In genomic region chr12:106387847-106388246, GRCh38 we compare ENCODE assay signal across 16 cellular contexts. TPM values are rescaled to one million over a fixed set of nuclear protein-coding genes. Genes with fewer than 3 reads are reported as not detected.
DNase-seq lines count a peak whose midpoint lies in the region; TF ChIP-seq lines count a peak whose summit lies in the region.
"Had no signal": no experiment of that assay in that cellular context is flagged by ENCODE, and none has a peak within 500 bp of the region (broad histone marks: within the 10 kb centered on the region; RNA-seq: fewer than 3 reads in every experiment).

No MANE protein-coding gene starts in this region.

- H3K27me3 Mint-ChIP-seq in endodermal cell (ENCODE audit: insufficient read depth) = no peaks in the 10 kb centered on the region
- H3K27me3 Mint-ChIP-seq: CD4-positive, CD25-positive, alpha-beta regulatory T cell; CD8-positive, alpha-beta memory T cell had no signal

- H3K36me3 Mint-ChIP-seq in endodermal cell (ENCODE audit: low read depth) = peaks cover 26% of the 10 kb centered on the region

- H3K27ac ChIP-seq in endodermal cell (ENCODE audit: low read depth, low read length) = no peak overlapping the region
- no peak overlapping the region for H3K27ac ChIP-seq in neural cell (ENCODE audit: low read length)
- H3K27ac ChIP-seq: GM23248 had no signal

- DNase-seq in NCI-H146 (lab: John Stamatoyannopoulos, UW) = peak; percentile 37
- peak; percentile 22 for DNase-seq in NCI-H2227 treated with DMSO at 0.1 percent for 48 hours (lab: John Stamatoyannopoulos, UW)
- DNase-seq in endodermal cell = peak; percentile 56
- DNase-seq in occipital lobe (lab: John Stamatoyannopoulos, UW) = no peak
- DNase-seq in NCI-H1417 treated with DMSO at 0.1 percent for 48 hours (lab: John Stamatoyannopoulos, UW) = no peak
- DNase-seq in SIG-M5 treated with dmso at 0.1 percent for 504 hours (lab: John Stamatoyannopoulos, UW; ENCODE audit: unreplicated experiment) = no peak
- DNase-seq: ACHN; BE2C; C1 segment of cervical spinal cord; CD4-positive, CD25-positive, alpha-beta regulatory T cell; CD8-positive, alpha-beta memory T cell; COR-L47; DMS 273 treated with DMSO at 0.1 percent for 48 hours had no signal

- peaks cover under 1% of the 10 kb centered on the region for H3K9me3 ChIP-seq in endodermal cell (ENCODE audit: control insufficient read depth, low read length)
- peaks cover 4% of the 10 kb centered on the region for H3K9me3 ChIP-seq in neural cell (ENCODE audit: low read length)
- H3K9me3 ChIP-seq: BE2C, HAP-1 had no signal

- no peak overlapping the region for H3K9ac ChIP-seq in endodermal cell (ENCODE audit: extremely low read depth, low read length, poor library complexity, severe bottlenecking)
- H3K9ac ChIP-seq in neural cell (ENCODE audit: low read length) = no peak overlapping the region
- H3K9ac ChIP-seq: GM23248 had no signal

- H3F3A ChIP-seq in neural cell (ENCODE audit: insufficient read depth, low read length, poor library complexity, severe bottlenecking) = no peaks in the 10 kb centered on the region

- no peak overlapping the region for H3K4me3 Mint-ChIP-seq in endodermal cell
- H3K4me3 Mint-ChIP-seq: CD4-positive, CD25-positive, alpha-beta regulatory T cell; CD8-positive, alpha-beta memory T cell had no signal

- no peaks in the 10 kb centered on the region for H4K20me1 ChIP-seq in neural cell (ENCODE audit: insufficient read depth)

- H3K4me3 ChIP-seq in endodermal cell (ENCODE audit: low read length) (no peak overlapping the region), neural cell (ENCODE audit: low read length) (no peak overlapping the region)
- H3K4me3 ChIP-seq: GM23248, HAP-1 had no signal

- H3K27me3 ChIP-seq in endodermal cell (ENCODE audit: control insufficient read depth, insufficient read depth, low read length, poor library complexity, severe bottlenecking) = no peaks in the 10 kb centered on the region
- no peaks in the 10 kb centered on the region for H3K27me3 ChIP-seq in neural cell (ENCODE audit: insufficient read depth, low read depth, low read length)
- H3K27me3 ChIP-seq: BE2C had no signal

- no peaks in the 10 kb centered on the region for H3K79me2 ChIP-seq in neural cell (replicated peaks; ENCODE audit: insufficient read depth, low read length)

- 63 to 86% methylated on average over 1 of the region's 1 CpG for WGBS in endodermal cell (ENCODE audit: insufficient coverage in 1 of 2, insufficient read length in 1 of 2), 2 experiments

- no peak overlapping the region for H3K27ac Mint-ChIP-seq in endodermal cell
- H3K27ac Mint-ChIP-seq: CD4-positive, CD25-positive, alpha-beta regulatory T cell; CD8-positive, alpha-beta memory T cell had no signal

- no peak for TF ChIP-seq CTCF in endodermal cell (conservative IDR thresholded peaks at IDR 0.05)
- TF ChIP-seq CTCF in neural cell (IDR thresholded peaks at IDR 0.05; ENCODE audit: poor library complexity, severe bottlenecking) = no peak

- H3K9me2 ChIP-seq in neural cell (ENCODE audit: insufficient read depth, low read length) = no peaks in the 10 kb centered on the region

- no peak for TF ChIP-seq RAD21 in neural cell (conservative IDR thresholded peaks at IDR 0.05)

- no peak overlapping the region for H2AFZ ChIP-seq in neural cell (ENCODE audit: low read depth, low read length)
- H2AFZ ChIP-seq: GM23248 had no signal

- peak; percentile 71 for TF ChIP-seq EP300 in neural cell (conservative IDR thresholded peaks at IDR 0.05; ENCODE audit: poor library complexity, severe bottlenecking)

- H3K9me3 Mint-ChIP-seq in endodermal cell = peaks cover 2% of the 10 kb centered on the region
- H3K9me3 Mint-ChIP-seq: CD4-positive, CD25-positive, alpha-beta regulatory T cell; CD8-positive, alpha-beta memory T cell had no signal

- no peak overlapping the region for H3K4me2 ChIP-seq in neural cell (ENCODE audit: low read length)

- H3K4me1 ChIP-seq in endodermal cell (ENCODE audit: control insufficient read depth, insufficient read depth, low read length) = no peaks in the 10 kb centered on the region
- H3K4me1 ChIP-seq: BE2C, HAP-1 had no signal

- H3K36me3 ChIP-seq in endodermal cell (ENCODE audit: control insufficient read depth, insufficient read depth, low read length) (peaks cover 22% of the 10 kb centered on the region), neural cell (ENCODE audit: insufficient read depth, low read length) (peaks cover 2% of the 10 kb centered on the region)

- peaks cover 6% of the 10 kb centered on the region for H3K4me1 Mint-ChIP-seq in endodermal cell
- H3K4me1 Mint-ChIP-seq: CD8-positive, alpha-beta memory T cell had no signal

TF ChIP-seq in neural cell, 6 proteins besides CTCF, POLR2A, EP300 and RAD21:
- TF ChIP-seq SMC3 (conservative IDR thresholded peaks at IDR 0.05; ENCODE audit: poor library complexity) (peak; percentile 11), TAF1 (IDR thresholded peaks at IDR 0.05; ENCODE audit: low read depth) (no peak), MXI1 (conservative IDR thresholded peaks at IDR 0.05; ENCODE audit: poor library complexity, severe bottlenecking) (no peak), EZH2 (IDR thresholded peaks at IDR 0.05; ENCODE audit: borderline replicate concordance, insufficient read depth, low read length, poor library complexity, severe bottlenecking) (no peak), POLR2AphosphoS5 (IDR thresholded peaks at IDR 0.05) (peak; percentile 96), REST (IDR thresholded peaks at IDR 0.05; ENCODE audit: borderline replicate concordance) (peak; percentile 90)
TF ChIP-seq in neural cell: peak in this region for 3.

RNA-seq across cellular contexts. Expression of gene POLR3B, which starts 30.3 kb away (rescaled TPM):
- total RNA-seq in endodermal cell (10 to 100 TPM in 1 of 2 donors, 1 to 10 TPM in 1; 9.0 to 12.4 TPM), occipital lobe (12.6 TPM)
- polyA plus RNA-seq in endodermal cell (2013, experiment 1 of 2) = 9.9 TPM
- polyA plus RNA-seq in endodermal cell (2013, experiment 2 of 2) = 8.9 TPM
- 4.3 and 5.7 TPM in 2 replicates for polyA plus RNA-seq in neural cell
- 19.0 and 21.6 TPM in 2 replicates for polyA minus RNA-seq in neural cell

Comparison
In these comparisons a context has a peak if more than half of its experiments do, and no peak if none do; other contexts are left out.
1. DNase-seq: peak in NCI-H146 (single experiment), NCI-H2227 treated with DMSO at 0.1 percent for 48 hours (single experiment) and endodermal cell (single experiment); none in occipital lobe (single experiment), NCI-H1417 treated with DMSO at 0.1 percent for 48 hours (single experiment) and SIG-M5 treated with dmso at 0.1 percent for 504 hours (single experiment).